Comparison of ENCODE assay signal across 1 cellular context in the genomic region with DNA sequence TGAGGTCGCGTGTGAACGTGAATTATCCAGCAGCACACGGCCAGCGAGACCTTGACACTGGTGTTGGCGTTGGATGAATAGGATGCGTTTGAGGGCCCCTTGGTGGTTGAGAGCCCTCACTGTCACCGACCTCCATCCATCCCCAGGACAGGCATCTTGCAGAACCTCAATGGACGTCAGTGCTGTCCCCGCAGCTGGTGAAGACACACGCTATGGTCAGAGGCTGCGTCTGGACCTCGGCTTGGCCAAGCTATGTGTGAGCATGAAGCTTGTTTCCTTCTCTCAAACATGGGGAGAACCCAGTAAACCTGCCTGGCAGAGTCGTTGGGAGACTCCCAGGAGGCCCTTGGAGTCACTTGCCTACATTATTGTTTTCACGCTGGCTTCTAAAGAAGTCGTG.
TF ChIP-seq lines count a peak whose summit lies in the region.

No MANE protein-coding gene starts in this region.

TF ChIP-seq in H1, 55 proteins besides CTCF, POLR2A, EP300 and RAD21 (continued from another document):
- no peak for TF ChIP-seq USF2 (IDR thresholded peaks at IDR 0.05; ENCODE audit: low read length)
- TF ChIP-seq SP1 (IDR thresholded peaks at IDR 0.05; ENCODE audit: low read depth, low read length) = no peak
- TF ChIP-seq, protein P1, sequence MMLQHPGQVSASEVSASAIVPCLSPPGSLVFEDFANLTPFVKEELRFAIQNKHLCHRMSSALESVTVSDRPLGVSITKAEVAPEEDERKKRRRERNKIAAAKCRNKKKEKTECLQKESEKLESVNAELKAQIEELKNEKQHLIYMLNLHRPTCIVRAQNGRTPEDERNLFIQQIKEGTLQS (IDR thresholded peaks at IDR 0.05; ENCODE audit: insufficient read depth, low read depth, low read length) = no peak
- TF ChIP-seq CTBP2 (IDR thresholded peaks at IDR 0.05; ENCODE audit: borderline replicate concordance, insufficient read depth, insufficient read length, low read length) = no peak
- no peak for TF ChIP-seq TCF12 (IDR thresholded peaks at IDR 0.05; ENCODE audit: low read depth, low read length)
- TF ChIP-seq SUZ12 (IDR thresholded peaks at IDR 0.05; ENCODE audit: low read length) = no peak
- no peak for TF ChIP-seq JUND (IDR thresholded peaks at IDR 0.05; ENCODE audit: low read length)
- TF ChIP-seq BRCA1 (IDR thresholded peaks at IDR 0.05; ENCODE audit: low read depth, low read length) = no peak
- TF ChIP-seq CREB1 (IDR thresholded peaks at IDR 0.05) = no peak
- TF ChIP-seq PHF8 (conservative IDR thresholded peaks at IDR 0.05; ENCODE audit: low read depth, low read length) = no peak
- TF ChIP-seq ASH2L (IDR thresholded peaks at IDR 0.05; ENCODE audit: low read length) = no peak
- no peak for TF ChIP-seq RNF2 (IDR thresholded peaks at IDR 0.05; ENCODE audit: borderline replicate concordance, low read depth, low read length, missing control alignments, poor library complexity, severe bottlenecking)
- no peak for TF ChIP-seq TBP (IDR thresholded peaks at IDR 0.05; ENCODE audit: low read depth, low read length)
- TF ChIP-seq TEAD4 (IDR thresholded peaks at IDR 0.05; ENCODE audit: low read depth, low read length) = no peak
- TF ChIP-seq MAFK (IDR thresholded peaks at IDR 0.05; ENCODE audit: low read depth, low read length) = no peak
